Comparison of ENCODE assay signal across 1 cellular context in the genomic region with DNA sequence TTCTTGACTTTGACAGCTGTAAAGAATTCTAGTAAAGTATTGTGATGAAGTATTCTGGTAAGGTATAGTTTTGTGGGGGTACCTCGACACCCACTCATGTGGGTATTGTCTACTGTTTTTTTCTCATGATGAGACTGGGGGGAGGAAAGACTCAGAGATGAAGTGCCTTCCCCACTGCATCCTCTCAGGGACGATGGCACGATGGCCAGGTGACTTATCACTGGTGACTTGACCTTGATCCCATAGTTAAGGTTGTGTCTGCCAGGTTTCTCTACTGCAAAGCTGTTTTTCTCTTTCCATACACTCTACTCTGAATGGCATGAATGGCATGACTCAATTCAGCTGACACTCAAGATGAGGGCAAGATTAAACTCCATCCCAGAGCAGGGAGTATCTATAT.
TF ChIP-seq lines count a peak whose summit lies in the region.

No MANE protein-coding gene starts in this region.

TF ChIP-seq in GM23338, 12 proteins besides CTCF, POLR2A, EP300 and RAD21 (continued from another document):
- TF ChIP-seq, protein P1, sequence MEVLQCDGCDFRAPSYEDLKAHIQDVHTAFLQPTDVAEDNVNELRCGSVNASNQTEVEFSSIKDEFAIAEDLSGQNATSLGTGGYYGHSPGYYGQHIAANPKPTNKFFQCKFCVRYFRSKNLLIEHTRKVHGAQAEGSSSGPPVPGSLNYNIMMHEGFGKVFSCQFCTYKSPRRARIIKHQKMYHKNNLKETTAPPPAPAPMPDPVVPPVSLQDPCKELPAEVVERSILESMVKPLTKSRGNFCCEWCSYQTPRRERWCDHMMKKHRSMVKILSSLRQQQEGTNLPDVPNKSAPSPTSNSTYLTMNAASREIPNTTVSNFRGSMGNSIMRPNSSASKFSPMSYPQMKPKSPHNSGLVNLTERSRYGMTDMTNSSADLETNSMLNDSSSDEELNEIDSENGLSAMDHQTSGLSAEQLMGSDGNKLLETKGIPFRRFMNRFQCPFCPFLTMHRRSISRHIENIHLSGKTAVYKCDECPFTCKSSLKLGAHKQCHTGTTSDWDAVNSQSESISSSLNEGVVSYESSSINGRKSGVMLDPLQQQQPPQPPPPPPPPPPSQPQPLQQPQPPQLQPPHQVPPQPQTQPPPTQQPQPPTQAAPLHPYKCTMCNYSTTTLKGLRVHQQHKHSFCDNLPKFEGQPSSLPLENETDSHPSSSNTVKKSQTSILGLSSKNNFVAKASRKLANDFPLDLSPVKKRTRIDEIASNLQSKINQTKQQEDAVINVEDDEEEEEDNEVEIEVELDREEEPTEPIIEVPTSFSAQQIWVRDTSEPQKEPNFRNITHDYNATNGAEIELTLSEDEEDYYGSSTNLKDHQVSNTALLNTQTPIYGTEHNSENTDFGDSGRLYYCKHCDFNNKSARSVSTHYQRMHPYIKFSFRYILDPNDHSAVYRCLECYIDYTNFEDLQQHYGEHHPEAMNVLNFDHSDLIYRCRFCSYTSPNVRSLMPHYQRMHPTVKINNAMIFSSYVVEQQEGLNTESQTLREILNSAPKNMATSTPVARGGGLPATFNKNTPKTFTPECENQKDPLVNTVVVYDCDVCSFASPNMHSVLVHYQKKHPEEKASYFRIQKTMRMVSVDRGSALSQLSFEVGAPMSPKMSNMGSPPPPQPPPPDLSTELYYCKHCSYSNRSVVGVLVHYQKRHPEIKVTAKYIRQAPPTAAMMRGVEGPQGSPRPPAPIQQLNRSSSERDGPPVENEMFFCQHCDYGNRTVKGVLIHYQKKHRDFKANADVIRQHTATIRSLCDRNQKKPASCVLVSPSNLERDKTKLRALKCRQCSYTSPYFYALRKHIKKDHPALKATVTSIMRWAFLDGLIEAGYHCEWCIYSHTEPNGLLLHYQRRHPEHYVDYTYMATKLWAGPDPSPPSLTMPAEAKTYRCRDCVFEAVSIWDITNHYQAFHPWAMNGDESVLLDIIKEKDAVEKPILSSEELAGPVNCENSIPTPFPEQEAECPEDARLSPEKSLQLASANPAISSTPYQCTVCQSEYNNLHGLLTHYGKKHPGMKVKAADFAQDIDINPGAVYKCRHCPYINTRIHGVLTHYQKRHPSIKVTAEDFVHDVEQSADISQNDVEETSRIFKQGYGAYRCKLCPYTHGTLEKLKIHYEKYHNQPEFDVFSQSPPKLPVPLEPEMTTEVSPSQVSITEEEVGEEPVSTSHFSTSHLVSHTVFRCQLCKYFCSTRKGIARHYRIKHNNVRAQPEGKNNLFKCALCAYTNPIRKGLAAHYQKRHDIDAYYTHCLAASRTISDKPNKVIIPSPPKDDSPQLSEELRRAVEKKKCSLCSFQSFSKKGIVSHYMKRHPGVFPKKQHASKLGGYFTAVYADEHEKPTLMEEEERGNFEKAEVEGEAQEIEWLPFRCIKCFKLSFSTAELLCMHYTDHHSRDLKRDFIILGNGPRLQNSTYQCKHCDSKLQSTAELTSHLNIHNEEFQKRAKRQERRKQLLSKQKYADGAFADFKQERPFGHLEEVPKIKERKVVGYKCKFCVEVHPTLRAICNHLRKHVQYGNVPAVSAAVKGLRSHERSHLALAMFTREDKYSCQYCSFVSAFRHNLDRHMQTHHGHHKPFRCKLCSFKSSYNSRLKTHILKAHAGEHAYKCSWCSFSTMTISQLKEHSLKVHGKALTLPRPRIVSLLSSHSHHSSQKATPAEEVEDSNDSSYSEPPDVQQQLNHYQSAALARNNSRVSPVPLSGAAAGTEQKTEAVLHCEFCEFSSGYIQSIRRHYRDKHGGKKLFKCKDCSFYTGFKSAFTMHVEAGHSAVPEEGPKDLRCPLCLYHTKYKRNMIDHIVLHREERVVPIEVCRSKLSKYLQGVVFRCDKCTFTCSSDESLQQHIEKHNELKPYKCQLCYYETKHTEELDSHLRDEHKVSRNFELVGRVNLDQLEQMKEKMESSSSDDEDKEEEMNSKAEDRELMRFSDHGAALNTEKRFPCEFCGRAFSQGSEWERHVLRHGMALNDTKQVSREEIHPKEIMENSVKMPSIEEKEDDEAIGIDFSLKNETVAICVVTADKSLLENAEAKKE (CRISPR knock-in tag; IDR thresholded peaks at IDR 0.05), result no peak
- no peak for TF ChIP-seq EZH2 (IDR thresholded peaks at IDR 0.05; ENCODE audit: low read depth, unreplicated experiment)
- TF ChIP-seq NANOG (IDR thresholded peaks at IDR 0.05; ENCODE audit: borderline replicate concordance), result no peak
- no peak for TF ChIP-seq REST (IDR thresholded peaks at IDR 0.05; ENCODE audit: unreplicated experiment)
- no peak for TF ChIP-seq STAT1 (IDR thresholded peaks at IDR 0.05; ENCODE audit: unreplicated experiment)
- TF ChIP-seq ZNF114 (CRISPR knock-in tag; IDR thresholded peaks at IDR 0.05), result no peak
- no peak for TF ChIP-seq JUNB (IDR thresholded peaks at IDR 0.05; ENCODE audit: unreplicated experiment)
- no peak for TF ChIP-seq EZH2phosphoT487 (IDR thresholded peaks at IDR 0.05; ENCODE audit: unreplicated experiment)
